In the genomic region with DNA sequence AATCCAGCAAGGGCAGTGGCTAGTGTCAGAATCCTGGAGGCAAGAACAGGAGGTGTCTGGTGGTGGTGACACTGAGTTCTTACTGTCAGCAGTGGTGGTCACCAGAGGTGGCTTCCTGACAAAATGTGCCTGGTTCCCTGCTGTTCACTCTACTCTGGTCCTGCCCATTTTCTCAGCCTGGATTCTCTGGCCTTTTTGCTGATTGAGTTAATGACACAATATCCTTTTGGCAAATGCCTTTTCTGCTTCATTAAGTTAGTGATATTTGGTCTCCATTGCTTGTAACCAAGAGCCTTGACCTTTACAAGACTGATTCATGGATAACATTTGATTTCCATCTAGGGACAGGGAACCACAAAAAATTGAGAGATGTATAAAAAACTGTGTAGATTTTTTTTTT, we compare ENCODE assay signal across 17 cellular contexts.
"Had no signal": no experiment of that assay in that cellular context is flagged by ENCODE, and none has a peak within 500 bp of the region (broad histone marks: within the 10 kb centered on the region; RNA-seq: fewer than 3 reads in every experiment).

No MANE protein-coding gene starts in this region.

- H3K36me3 ChIP-seq: esophagus muscularis mucosa, ovary had no signal

- DNase-seq: activated CD4-positive, alpha-beta memory T cell treated with anti-CD3 and anti-CD28 coated beads for 36 hours; activated naive CD8-positive, alpha-beta T cell treated with anti-CD3 and anti-CD28 coated beads, Interleukin-2, amount 50 U/mL, for 24 hours; activated T-cell treated with anti-CD3 and anti-CD28 coated beads, Interleukin-2, amount 50 U/mL, for 72 hours; cerebellar nuclear complex; endodermal cell; head of caudate nucleus; left ventricle myocardium superior; ovary; stimulated activated CD4-positive, alpha-beta T cell treated with anti-CD3 and anti-CD28 coated beads, Interleukin-4, amount 100 ng/mL, for 1 hour; stimulated activated CD8-positive, alpha-beta memory T cell treated with anti-CD3 and anti-CD28 coated beads, Interleukin-4, amount 100 ng/mL, for 48 hours; stimulated activated naive CD8-positive, alpha-beta T cell treated with anti-CD3 and anti-CD28 coated beads, Interleukin-15, amount 100 ng/mL, for 72 hours; T-helper 1 cell; testis had no signal

- H3K27me3 Mint-ChIP-seq: activated CD4-positive, alpha-beta memory T cell treated with anti-CD3 and anti-CD28 coated beads for 36 hours; activated naive CD8-positive, alpha-beta T cell treated with anti-CD3 and anti-CD28 coated beads, Interleukin-2, amount 50 U/mL, for 24 hours; dendritic cell treated with granulocyte-macrophage colony-stimulating factor and Interleukin-4, amounts not matched to agents 40 ng/mL and 50 ng/mL, for 4 days; stimulated activated naive CD8-positive, alpha-beta T cell treated with anti-CD3 and anti-CD28 coated beads, Interleukin-15, amount 100 ng/mL, for 72 hours had no signal

- H3K4me3 Mint-ChIP-seq: activated CD4-positive, alpha-beta memory T cell treated with anti-CD3 and anti-CD28 coated beads for 36 hours; activated naive CD8-positive, alpha-beta T cell treated with anti-CD3 and anti-CD28 coated beads, Interleukin-2, amount 50 U/mL, for 24 hours; activated T-cell treated with anti-CD3 and anti-CD28 coated beads, Interleukin-2, amount 50 U/mL, for 72 hours; dendritic cell treated with granulocyte-macrophage colony-stimulating factor and Interleukin-4, amounts not matched to agents 40 ng/mL and 50 ng/mL, for 4 days; endodermal cell; neural crest cell; stimulated activated naive CD8-positive, alpha-beta T cell treated with anti-CD3 and anti-CD28 coated beads, Interleukin-15, amount 100 ng/mL, for 72 hours had no signal

- H3K27me3 ChIP-seq: esophagus muscularis mucosa, ovary, testis had no signal

- H3K9me3 Mint-ChIP-seq: activated CD4-positive, alpha-beta memory T cell treated with anti-CD3 and anti-CD28 coated beads for 36 hours; activated naive CD8-positive, alpha-beta T cell treated with anti-CD3 and anti-CD28 coated beads, Interleukin-2, amount 50 U/mL, for 24 hours; activated T-cell treated with anti-CD3 and anti-CD28 coated beads, Interleukin-2, amount 50 U/mL, for 72 hours; dendritic cell treated with granulocyte-macrophage colony-stimulating factor and Interleukin-4, amounts not matched to agents 40 ng/mL and 50 ng/mL, for 4 days; endodermal cell; neural crest cell; stimulated activated naive CD8-positive, alpha-beta T cell treated with anti-CD3 and anti-CD28 coated beads, Interleukin-15, amount 100 ng/mL, for 72 hours had no signal

- H3K4me3 ChIP-seq: esophagus muscularis mucosa, ovary, testis had no signal

- H3K9me3 ChIP-seq: esophagus muscularis mucosa, ovary, testis had no signal

- H3K27ac Mint-ChIP-seq: activated CD4-positive, alpha-beta memory T cell treated with anti-CD3 and anti-CD28 coated beads for 36 hours; activated naive CD8-positive, alpha-beta T cell treated with anti-CD3 and anti-CD28 coated beads, Interleukin-2, amount 50 U/mL, for 24 hours; activated T-cell treated with anti-CD3 and anti-CD28 coated beads, Interleukin-2, amount 50 U/mL, for 72 hours; dendritic cell treated with granulocyte-macrophage colony-stimulating factor and Interleukin-4, amounts not matched to agents 40 ng/mL and 50 ng/mL, for 4 days; endodermal cell; stimulated activated naive CD8-positive, alpha-beta T cell treated with anti-CD3 and anti-CD28 coated beads, Interleukin-15, amount 100 ng/mL, for 72 hours had no signal

- ATAC-seq: activated naive CD8-positive, alpha-beta T cell treated with anti-CD3 and anti-CD28 coated beads, Interleukin-2, amount 50 U/mL, for 24 hours; activated T-cell treated with anti-CD3 and anti-CD28 coated beads, Interleukin-2, amount 50 U/mL, for 72 hours; left ventricle myocardium superior; stimulated activated naive CD8-positive, alpha-beta T cell treated with anti-CD3 and anti-CD28 coated beads, Interleukin-15, amount 100 ng/mL, for 72 hours had no signal

- H3K4me1 ChIP-seq: esophagus muscularis mucosa, testis had no signal

- H3K4me1 Mint-ChIP-seq: activated naive CD8-positive, alpha-beta T cell treated with anti-CD3 and anti-CD28 coated beads, Interleukin-2, amount 50 U/mL, for 24 hours; neural crest cell; stimulated activated naive CD8-positive, alpha-beta T cell treated with anti-CD3 and anti-CD28 coated beads, Interleukin-15, amount 100 ng/mL, for 72 hours had no signal

- H3K27ac ChIP-seq: esophagus muscularis mucosa, ovary, testis, VCaP had no signal
